23 cellular contexts compared by ENCODE assay signal in genomic region chr10:36808625-36809362, GRCh38.
"Had no signal": no experiment of that assay in that cellular context is flagged by ENCODE, and none has a peak within 500 bp of the region (broad histone marks: within the 10 kb centered on the region; RNA-seq: fewer than 3 reads in every experiment).

No MANE protein-coding gene starts in this region.

- H3K27me3 ChIP-seq: brain microvascular endothelial cell, heart left ventricle, neutrophil, ovary, transverse colon had no signal

- H3K27ac ChIP-seq: brain microvascular endothelial cell, left ventricle myocardium inferior, neutrophil, ovary, prostate gland, transverse colon had no signal

- ATAC-seq: activated CD4-positive, alpha-beta T cell treated with anti-CD3 and anti-CD28 coated beads for 36 hours; effector memory CD8-positive, alpha-beta T cell; heart left ventricle; mucosa of descending colon had no signal

- H3K4me3 ChIP-seq: heart left ventricle, left ventricle myocardium inferior, mucosa of descending colon, ovary, prostate gland, transverse colon had no signal

- H3K9me3 ChIP-seq: heart left ventricle, left ventricle myocardium inferior, neutrophil, ovary, prostate gland, transverse colon had no signal

- H3K36me3 ChIP-seq: brain microvascular endothelial cell, heart left ventricle, left ventricle myocardium inferior, neutrophil, ovary, prostate gland, transverse colon had no signal

- DNase-seq: activated CD4-positive, alpha-beta T cell treated with anti-CD3 and anti-CD28 coated beads for 36 hours; activated CD4-positive, CD25-positive, alpha-beta regulatory T cell; activated CD8-positive, alpha-beta memory T cell treated with anti-CD3 and anti-CD28 coated beads for 24 hours; activated effector memory CD4-positive, alpha-beta T cell treated with Interleukin-2 at 50 U/mL for 16 hours; activated naive CD4-positive, alpha-beta T cell treated with Interleukin-2 at 50 U/mL for 16 hours; aorta; brain microvascular endothelial cell; cortex of kidney; effector memory CD8-positive, alpha-beta T cell; erythroblast; foreskin fibroblast; heart left ventricle; left ventricle myocardium inferior; mucosa of descending colon; nephron progenitor cell; ovary; stimulated activated CD4-positive, alpha-beta T cell treated with anti-CD3 and anti-CD28 coated beads, Interleukin-15, amount 100 ng/mL, for 24 hours; stimulated activated CD4-positive, alpha-beta T cell treated with anti-CD3 and anti-CD28 coated beads, Interleukin-2, amount 100 ng/mL, for 24 hours; stimulated activated naive CD4-positive, alpha-beta T cell; T-helper 1 cell; transverse colon had no signal

- H3K4me1 ChIP-seq: heart left ventricle, prostate gland, transverse colon had no signal
